In genomic region chr19:58386576-58387337, GRCh38 we compare ENCODE assay signal across 1 cellular context.
TF ChIP-seq lines count a peak whose summit lies in the region.

TSS of gene RPS5 (plus strand) at chr19:58387269. CDS start at chr19:58388138, 869 bp downstream.

TF ChIP-seq in A549, 52 proteins besides CTCF, POLR2A, EP300 and RAD21 (continued from another document):
- TF ChIP-seq PBX3 (IDR thresholded peaks at IDR 0.05): peak; percentile 41
- TF ChIP-seq ZFP36 (IDR thresholded peaks at IDR 0.05; ENCODE audit: borderline replicate concordance, partially characterized antibody): no peak
- TF ChIP-seq CHD2 (IDR thresholded peaks at IDR 0.05; ENCODE audit: low read length, partially characterized antibody): no peak
- TF ChIP-seq, protein P1, sequence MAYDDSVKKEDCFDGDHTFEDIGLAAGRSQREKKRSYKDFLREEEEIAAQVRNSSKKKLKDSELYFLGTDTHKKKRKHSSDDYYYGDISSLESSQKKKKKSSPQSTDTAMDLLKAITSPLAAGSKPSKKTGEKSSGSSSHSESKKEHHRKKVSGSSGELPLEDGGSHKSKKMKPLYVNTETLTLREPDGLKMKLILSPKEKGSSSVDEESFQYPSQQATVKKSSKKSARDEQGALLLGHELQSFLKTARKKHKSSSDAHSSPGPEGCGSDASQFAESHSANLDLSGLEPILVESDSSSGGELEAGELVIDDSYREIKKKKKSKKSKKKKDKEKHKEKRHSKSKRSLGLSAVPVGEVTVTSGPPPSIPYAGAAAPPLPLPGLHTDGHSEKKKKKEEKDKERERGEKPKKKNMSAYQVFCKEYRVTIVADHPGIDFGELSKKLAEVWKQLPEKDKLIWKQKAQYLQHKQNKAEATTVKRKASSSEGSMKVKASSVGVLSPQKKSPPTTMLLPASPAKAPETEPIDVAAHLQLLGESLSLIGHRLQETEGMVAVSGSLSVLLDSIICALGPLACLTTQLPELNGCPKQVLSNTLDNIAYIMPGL (CRISPR knock-in tag; IDR thresholded peaks at IDR 0.05; ENCODE audit: borderline replicate concordance): peak; percentile 68
- TF ChIP-seq HES2 (IDR thresholded peaks at IDR 0.05): no peak
- TF ChIP-seq JUN (IDR thresholded peaks at IDR 0.05): peak; percentile 94 to 98
- no peak for TF ChIP-seq HDAC2 (IDR thresholded peaks at IDR 0.05)
- TF ChIP-seq RNF2 (IDR thresholded peaks at IDR 0.05; ENCODE audit: borderline replicate concordance, low read depth): peak; percentile 78; the same call in 1 of the 2 replicates
- no peak for TF ChIP-seq EHMT2 (IDR thresholded peaks at IDR 0.05; ENCODE audit: low read depth)
- TF ChIP-seq EHF (CRISPR knock-in tag; IDR thresholded peaks at IDR 0.05): peak; percentile 82
- 0 out of 2 replicates have a peak, but pooled peaks have one; percentile 17 for TF ChIP-seq ESRRA (IDR thresholded peaks at IDR 0.05; ENCODE audit: borderline replicate concordance, low read length)
- TF ChIP-seq FOSL2 (IDR thresholded peaks at IDR 0.05): no peak
- peak; percentile 17 for TF ChIP-seq FOSL2 (CRISPR knock-in tag; IDR thresholded peaks at IDR 0.05)
- peak; percentile 96 for TF ChIP-seq TFCP2L1 (CRISPR knock-in tag; IDR thresholded peaks at IDR 0.05)
- TF ChIP-seq POLR2AphosphoS2 (conservative IDR thresholded peaks at IDR 0.05; ENCODE audit: low read length): 0 out of 2 replicates have a peak, but pooled peaks have one; percentile 34
- no peak for TF ChIP-seq ZC3H11A (IDR thresholded peaks at IDR 0.05)
- TF ChIP-seq MAFK (IDR thresholded peaks at IDR 0.05; ENCODE audit: partially characterized antibody): peak; percentile 39
- TF ChIP-seq, protein P2, sequence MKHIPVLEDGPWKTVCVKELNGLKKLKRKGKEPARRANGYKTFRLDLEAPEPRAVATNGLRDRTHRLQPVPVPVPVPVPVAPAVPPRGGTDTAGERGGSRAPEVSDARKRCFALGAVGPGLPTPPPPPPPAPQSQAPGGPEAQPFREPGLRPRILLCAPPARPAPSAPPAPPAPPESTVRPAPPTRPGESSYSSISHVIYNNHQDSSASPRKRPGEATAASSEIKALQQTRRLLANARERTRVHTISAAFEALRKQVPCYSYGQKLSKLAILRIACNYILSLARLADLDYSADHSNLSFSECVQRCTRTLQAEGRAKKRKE (CRISPR knock-in tag; IDR thresholded peaks at IDR 0.05; ENCODE audit: low read depth): peak; percentile 91
- peak; percentile 92 for TF ChIP-seq MYC (IDR thresholded peaks at IDR 0.05; ENCODE audit: borderline replicate concordance, low read length)
- TF ChIP-seq, protein P3, sequence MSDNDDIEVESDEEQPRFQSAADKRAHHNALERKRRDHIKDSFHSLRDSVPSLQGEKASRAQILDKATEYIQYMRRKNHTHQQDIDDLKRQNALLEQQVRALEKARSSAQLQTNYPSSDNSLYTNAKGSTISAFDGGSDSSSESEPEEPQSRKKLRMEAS (IDR thresholded peaks at IDR 0.05): peak; percentile 96
- TF ChIP-seq E2F6 (IDR thresholded peaks at IDR 0.05; ENCODE audit: borderline replicate concordance, low read depth): peak; percentile 74
- TF ChIP-seq JUNB (IDR thresholded peaks at IDR 0.05): no peak
- TF ChIP-seq HOXB5 (CRISPR knock-in tag; IDR thresholded peaks at IDR 0.05): peak; percentile 89; the same call in 1 of the 2 replicates
- no peak for TF ChIP-seq CBX8 (IDR thresholded peaks at IDR 0.05)
- TF ChIP-seq CHD4 (IDR thresholded peaks at IDR 0.05; ENCODE audit: borderline replicate concordance): no peak
- TF ChIP-seq SREBF2 (IDR thresholded peaks at IDR 0.05): no peak
- no peak for TF ChIP-seq ZSCAN20 (CRISPR knock-in tag; IDR thresholded peaks at IDR 0.05)
- TF ChIP-seq BCL3 (IDR thresholded peaks at IDR 0.05): peak; percentile 99
- TF ChIP-seq NFE2L2 (conservative IDR thresholded peaks at IDR 0.05; ENCODE audit: low read length): no peak
- TF ChIP-seq HOXA7 (CRISPR knock-in tag; IDR thresholded peaks at IDR 0.05): peak; percentile 73; the same call in 1 of the 2 replicates
- no peak for TF ChIP-seq NR3C1 (IDR thresholded peaks at IDR 0.05)
- TF ChIP-seq KDM1A (IDR thresholded peaks at IDR 0.05; ENCODE audit: low read depth): no peak
- TF ChIP-seq CBX2 (IDR thresholded peaks at IDR 0.05; ENCODE audit: borderline replicate concordance, low read depth): no peak
- TF ChIP-seq, protein P4, sequence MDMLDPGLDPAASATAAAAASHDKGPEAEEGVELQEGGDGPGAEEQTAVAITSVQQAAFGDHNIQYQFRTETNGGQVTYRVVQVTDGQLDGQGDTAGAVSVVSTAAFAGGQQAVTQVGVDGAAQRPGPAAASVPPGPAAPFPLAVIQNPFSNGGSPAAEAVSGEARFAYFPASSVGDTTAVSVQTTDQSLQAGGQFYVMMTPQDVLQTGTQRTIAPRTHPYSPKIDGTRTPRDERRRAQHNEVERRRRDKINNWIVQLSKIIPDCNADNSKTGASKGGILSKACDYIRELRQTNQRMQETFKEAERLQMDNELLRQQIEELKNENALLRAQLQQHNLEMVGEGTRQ (IDR thresholded peaks at IDR 0.05): peak; percentile 76
TF ChIP-seq in A549: peak in this region for 28.
